Comparison of ENCODE assay signal across 1 cellular context in the genomic region with DNA sequence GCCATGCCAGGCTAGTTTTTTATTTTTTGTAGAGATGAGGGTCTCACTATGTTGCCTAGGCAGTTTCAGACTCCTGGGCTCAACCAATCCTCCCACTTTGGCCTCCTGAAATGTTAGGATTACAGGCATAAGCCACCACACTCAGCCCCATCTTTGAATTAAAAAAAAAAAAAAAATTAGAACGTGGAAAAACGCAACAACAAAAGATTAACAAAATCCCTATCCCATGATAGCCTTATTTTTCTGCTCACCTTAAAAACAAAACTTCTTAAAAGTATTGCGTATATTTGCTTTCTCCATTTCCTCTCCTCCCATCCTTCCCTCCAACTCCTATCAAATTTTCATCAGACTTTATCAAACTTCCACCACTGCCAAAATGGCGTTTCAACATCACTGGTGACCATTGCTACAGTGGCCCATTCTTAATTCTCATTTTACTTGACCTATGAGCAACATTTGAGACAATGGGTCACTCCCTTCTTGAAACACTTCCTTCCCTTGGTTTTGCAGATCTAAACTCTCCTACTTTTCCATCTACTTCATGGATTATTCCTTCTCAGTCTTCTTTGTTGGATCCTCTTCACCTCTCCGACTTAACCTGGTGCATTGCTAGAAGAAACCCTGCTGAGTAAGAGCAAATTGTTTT.
TF ChIP-seq lines count a peak whose summit lies in the region.

No MANE protein-coding gene starts in this region.

TF ChIP-seq in HepG2, 621 proteins besides CTCF, POLR2A, EP300 and RAD21:
- no peak for TF ChIP-seq ZNF572 (CRISPR knock-in tag; IDR thresholded peaks at IDR 0.05)
- 0 out of 2 replicates have a peak, but pooled peaks have one; percentile 14 for TF ChIP-seq NAIF1 (CRISPR knock-in tag; IDR thresholded peaks at IDR 0.05; ENCODE audit: borderline replicate concordance)
- TF ChIP-seq ZSCAN30 (CRISPR knock-in tag; IDR thresholded peaks at IDR 0.05) = no peak
- no peak for TF ChIP-seq GZF1 (CRISPR knock-in tag; IDR thresholded peaks at IDR 0.05)
- 0 out of 2 replicates have a peak, but pooled peaks have one; percentile 25 for TF ChIP-seq CEBPG (CRISPR knock-in tag; IDR thresholded peaks at IDR 0.05)
- 0 out of 2 replicates have a peak, but pooled peaks have one; percentile 5 for TF ChIP-seq ZNF564 (CRISPR knock-in tag; IDR thresholded peaks at IDR 0.05)
- peak; percentile 68; the same call in 1 of the 2 replicates for TF ChIP-seq DMAP1 (CRISPR knock-in tag; IDR thresholded peaks at IDR 0.05)
- 0 out of 4 replicates have a peak, but pooled peaks of 1 of the 2 experiments have one; percentile 12 for TF ChIP-seq KLF16 (CRISPR knock-in tag; IDR thresholded peaks at IDR 0.05)
- TF ChIP-seq PHF21A (CRISPR knock-in tag; IDR thresholded peaks at IDR 0.05) = 0 out of 2 replicates have a peak, but pooled peaks have one; percentile 18
- peak; percentile 62; the same call in 1 of the 2 replicates for TF ChIP-seq ZNF644 (CRISPR knock-in tag; IDR thresholded peaks at IDR 0.05; ENCODE audit: low read depth)
- peak; percentile 59; the same call in 1 of the 2 replicates for TF ChIP-seq EHMT2 (IDR thresholded peaks at IDR 0.05; ENCODE audit: borderline replicate concordance, low read depth, low read length)
- 0 out of 2 replicates have a peak, but pooled peaks have one; percentile 17 for TF ChIP-seq BRCA1 (CRISPR knock-in tag; IDR thresholded peaks at IDR 0.05)
- TF ChIP-seq, protein P1, sequence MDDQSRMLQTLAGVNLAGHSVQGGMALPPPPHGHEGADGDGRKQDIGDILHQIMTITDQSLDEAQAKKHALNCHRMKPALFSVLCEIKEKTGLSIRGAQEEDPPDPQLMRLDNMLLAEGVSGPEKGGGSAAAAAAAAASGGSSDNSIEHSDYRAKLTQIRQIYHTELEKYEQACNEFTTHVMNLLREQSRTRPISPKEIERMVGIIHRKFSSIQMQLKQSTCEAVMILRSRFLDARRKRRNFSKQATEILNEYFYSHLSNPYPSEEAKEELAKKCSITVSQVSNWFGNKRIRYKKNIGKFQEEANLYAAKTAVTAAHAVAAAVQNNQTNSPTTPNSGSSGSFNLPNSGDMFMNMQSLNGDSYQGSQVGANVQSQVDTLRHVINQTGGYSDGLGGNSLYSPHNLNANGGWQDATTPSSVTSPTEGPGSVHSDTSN (CRISPR knock-in tag; IDR thresholded peaks at IDR 0.05; ENCODE audit: borderline replicate concordance) = peak; percentile 68; the same call in 1 of the 2 replicates
- TF ChIP-seq MIXL1 (CRISPR knock-in tag; IDR thresholded peaks at IDR 0.05) = 0 out of 2 replicates have a peak, but pooled peaks have one; percentile 12
- no peak for TF ChIP-seq SALL2 (CRISPR knock-in tag; IDR thresholded peaks at IDR 0.05)
- TF ChIP-seq SATB2 (CRISPR knock-in tag; IDR thresholded peaks at IDR 0.05) = 0 out of 2 replicates have a peak, but pooled peaks have one; percentile 33
- TF ChIP-seq NKX3-1 (CRISPR knock-in tag; IDR thresholded peaks at IDR 0.05) = 0 out of 2 replicates have a peak, but pooled peaks have one; percentile 32
- TF ChIP-seq ZNF607 (CRISPR knock-in tag; IDR thresholded peaks at IDR 0.05; ENCODE audit: borderline replicate concordance) = no peak; the same call in 1 of the 2 replicates
- TF ChIP-seq ZNF577 (CRISPR knock-in tag; IDR thresholded peaks at IDR 0.05; ENCODE audit: borderline replicate concordance, low read depth) = no peak
- TF ChIP-seq YY1 (IDR thresholded peaks at IDR 0.05; ENCODE audit: insufficient read depth, insufficient replicate concordance, low read depth, low read length) = peak; percentile 23
- peak; percentile 19; the same call in 1 of the 2 replicates for TF ChIP-seq CHD4 (IDR thresholded peaks at IDR 0.05; ENCODE audit: borderline replicate concordance, low read length)
- 0 out of 2 replicates have a peak, but pooled peaks have one; percentile 5 for TF ChIP-seq CEBPB (IDR thresholded peaks at IDR 0.05; ENCODE audit: borderline replicate concordance, low read depth, low read length)
- 0 out of 2 replicates have a peak, but pooled peaks have one; percentile 40 for TF ChIP-seq RORA (CRISPR knock-in tag; IDR thresholded peaks at IDR 0.05)
